ENCODE assay signal across 1 cellular context in genomic region chr12:31845613-31846321, GRCh38.
TF ChIP-seq lines count a peak whose summit lies in the region.

No MANE protein-coding gene starts in this region.

TF ChIP-seq in GM23338, 12 proteins besides CTCF, POLR2A, EP300 and RAD21 (continued from another document):
- TF ChIP-seq ZNF462 (CRISPR knock-in tag; IDR thresholded peaks at IDR 0.05), result no peak
